Comparison of ENCODE assay signal across 13 cellular contexts in the genomic region with DNA sequence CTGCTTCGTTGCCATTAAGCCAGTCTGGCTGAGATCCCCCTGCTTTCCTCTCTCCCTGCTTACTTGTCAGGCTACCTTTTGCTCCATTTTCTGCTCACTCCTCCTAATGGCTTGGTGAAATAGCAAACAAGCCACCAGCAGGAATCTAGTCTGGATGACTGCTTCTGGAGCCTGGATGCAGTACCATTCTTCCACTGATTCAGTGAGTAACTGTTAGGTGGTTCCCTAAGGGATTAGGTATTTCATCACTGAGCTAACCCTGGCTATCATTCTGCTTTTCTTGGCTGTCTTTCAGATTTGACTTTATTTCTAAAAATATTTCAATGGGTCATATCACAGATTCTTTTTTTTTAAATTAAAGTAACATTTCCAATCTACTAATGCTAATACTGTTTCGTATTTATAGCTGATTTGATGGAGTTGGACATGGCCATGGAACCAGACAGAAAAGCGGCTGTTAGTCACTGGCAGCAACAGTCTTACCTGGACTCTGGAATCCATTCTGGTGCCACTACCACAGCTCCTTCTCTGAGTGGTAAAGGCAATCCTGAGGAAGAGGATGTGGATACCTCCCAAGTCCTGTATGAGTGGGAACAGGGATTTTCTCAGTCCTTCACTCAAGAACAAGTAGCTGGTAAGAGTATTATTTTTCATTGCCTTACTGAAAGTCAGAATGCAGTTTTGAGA. TPM values are rescaled to one million over a fixed set of nuclear protein-coding genes. Genes with fewer than 3 reads are reported as not detected.
DNase-seq lines count a peak whose midpoint lies in the region; ATAC-seq and TF ChIP-seq lines count a peak whose summit lies in the region.
"Had no signal": no experiment of that assay in that cellular context is flagged by ENCODE, and none has a peak within 500 bp of the region (broad histone marks: within the 10 kb centered on the region; RNA-seq: fewer than 3 reads in every experiment).

No MANE protein-coding gene starts in this region.

- peaks cover 37% of the 10 kb centered on the region for H3K36me3 Mint-ChIP-seq in mesothelial cell of epicardium

- no peaks in the 10 kb centered on the region for H3K9me3 ChIP-seq in WERI-Rb-1 (ENCODE audit: severe bottlenecking)
- H3K9me3 ChIP-seq: HAP-1 had no signal

- no peaks in the 10 kb centered on the region for H3K27me3 Mint-ChIP-seq in mesothelial cell of epicardium (ENCODE audit: low read depth)

- H3K9me3 Mint-ChIP-seq in mesothelial cell of epicardium = peaks cover 10% of the 10 kb centered on the region

- no peak for ATAC-seq in HG02759 (IDR thresholded peaks at IDR 0.05; ENCODE audit: unreplicated experiment)
- ATAC-seq in GM21528 (IDR thresholded peaks at IDR 0.05; ENCODE audit: low FRiP score, unreplicated experiment) = no peak

- no peaks in the 10 kb centered on the region for H3K27me3 ChIP-seq in WERI-Rb-1 (ENCODE audit: insufficient read depth, low read depth, severe bottlenecking)

- peaks cover 41% of the 10 kb centered on the region for H3K36me3 ChIP-seq in WERI-Rb-1

- peak overlapping the region; percentile 26 for H3K27ac ChIP-seq in epithelial cell of prostate
- no peak overlapping the region for H3K27ac ChIP-seq in WERI-Rb-1

- peak overlapping the region; percentile 75 for H3K27ac Mint-ChIP-seq in mesothelial cell of epicardium

- TF ChIP-seq CTCF in AG10803 (conservative IDR thresholded peaks at IDR 0.05; ENCODE audit: low read length) (peak; percentile 21; the same call in 1 of the 2 replicates), mesothelial cell of epicardium (IDR thresholded peaks at IDR 0.05; ENCODE audit: unreplicated experiment) (no peak), WERI-Rb-1 (IDR thresholded peaks at IDR 0.05; ENCODE audit: low read depth, low read length) (no peak)

- H3K4me3 ChIP-seq in AG10803 (ENCODE audit: low read length) (no peak overlapping the region), WERI-Rb-1 (ENCODE audit: low read depth, low read length) (no peak overlapping the region)
- H3K4me3 ChIP-seq: HAP-1 had no signal

- DNase-seq in AG10803 (ENCODE audit: low read depth) (peak; percentile 88), RPMI7951 (ENCODE audit: low read depth) (peak; percentile 54), epithelial cell of prostate (ENCODE audit: low read depth, low spot score) (no peak), mesothelial cell of epicardium (ENCODE audit: low spot score in 2 of 2, unreplicated experiment in 2 of 2) (no peak), WERI-Rb-1 (no peak), NCI-H2029 (lab: John Stamatoyannopoulos, UW) (no peak)
- DNase-seq: activated CD4-positive, alpha-beta T cell treated with anti-CD3 and anti-CD28 coated beads for 4 hours; COR-L47; NCI-H187 had no signal

- H3K4me3 Mint-ChIP-seq in mesothelial cell of epicardium = no peak overlapping the region
- H3K4me3 Mint-ChIP-seq: brain had no signal

- H3K4me1 Mint-ChIP-seq in mesothelial cell of epicardium = peaks cover 27% of the 10 kb centered on the region

RNA-seq across cellular contexts. Expression of a gene that starts 25.0 kb away (rescaled TPM):
- 677 and 747 TPM in 2 replicates for total RNA-seq in RPMI7951 (2014; rRNA removed; shearing (Covaris generic))
- 534 to 545 TPM (median 537 TPM) in 3 replicates for total RNA-seq in mesothelial cell of epicardium

Comparison
In these comparisons a context has a peak if more than half of its experiments do, and no peak if none do; other contexts are left out.
1. DNase-seq: peak in AG10803 (single experiment) and RPMI7951 (single experiment); none in epithelial cell of prostate (single experiment), mesothelial cell of epicardium (0 of 2), WERI-Rb-1 (single experiment) and NCI-H2029 (single experiment).